Comparison of ENCODE assay signal across 8 cellular contexts in the genomic region with DNA sequence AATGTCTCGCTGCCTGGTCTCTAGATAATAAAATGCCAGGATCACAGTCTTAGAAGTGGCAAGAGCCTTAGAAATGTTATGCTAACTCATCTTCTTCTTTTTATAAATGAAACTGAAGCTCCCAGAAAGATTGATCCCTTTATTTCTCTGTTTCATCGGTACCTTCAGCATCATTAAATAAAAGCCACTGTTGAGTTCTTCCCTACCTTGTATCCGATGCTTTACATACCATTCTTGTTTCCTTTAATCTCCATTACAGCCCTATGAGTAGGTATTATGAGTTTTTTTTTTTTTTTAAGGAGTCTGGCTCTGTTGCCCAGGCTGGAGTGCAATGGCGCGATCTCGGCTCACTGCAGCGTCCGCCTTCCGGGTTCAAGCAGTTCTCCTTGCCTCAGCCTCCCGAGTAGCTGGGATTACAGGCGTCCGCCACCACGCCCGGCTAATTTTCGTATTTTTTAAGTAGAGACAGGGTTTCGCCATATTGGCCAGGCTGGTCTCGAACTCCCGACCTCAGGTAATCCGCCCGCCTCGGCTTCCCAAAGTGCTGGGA. TPM values are rescaled to one million over a fixed set of nuclear protein-coding genes. Genes with fewer than 3 reads are reported as not detected.
A peak's percentile ranks its signal among the peaks of the same experiment; 100 is the strongest.
DNase-seq lines count a peak whose midpoint lies in the region; ATAC-seq and TF ChIP-seq lines count a peak whose summit lies in the region.

No MANE protein-coding gene starts in this region.

- H3K4me3 Mint-ChIP-seq in MCF 10A (ENCODE audit: unreplicated experiment), result peak overlapping the region; percentile 99

- POLR2A ChIA-PET in MCF 10A (lab: Yijun Ruan, JAX), result interaction anchor here (0.6 to 1.5 kb wide), 10 partner anchors 8 to 212 kb away, joined by 3 to 12 read pairs (median 4); partner anchors contain the start of genes EIF2B5 and PARL

- ATAC-seq in heart left ventricle (no peak), left cardiac atrium (no peak), GM19023 (IDR thresholded peaks at IDR 0.05; ENCODE audit: unreplicated experiment) (no peak)

- 88 to 92% (median 90%) methylated on average over 21 of the region's 21 CpGs for WGBS in heart left ventricle, 4 donors

- DNase-seq in heart left ventricle (no peak), left cardiac atrium (no peak), MCF 10A (ENCODE audit: unreplicated experiment) (no peak), uterus (no peak), NCI-H524 (lab: John Stamatoyannopoulos, UW) (no peak)
- DNase-seq in activated CD4-positive, CD25-positive, alpha-beta regulatory T cell (lab: John Stamatoyannopoulos, UW), result no peak

- H3K36me3 Mint-ChIP-seq in MCF 10A (ENCODE audit: insufficient read depth, unreplicated experiment), result peaks cover 18% of the 10 kb centered on the region

- H3K27ac ChIP-seq in heart left ventricle, result peak overlapping the region; percentile 71 to 93 (median 84)
- peak overlapping the region; percentile 76 to 81 for H3K27ac ChIP-seq in uterus

- H3K9me3 ChIP-seq in heart left ventricle, result no peaks in the 10 kb centered on the region
- H3K9me3 ChIP-seq in mononuclear cell (ENCODE audit: low read depth, low read length), result no peaks in the 10 kb centered on the region
- no peaks in the 10 kb centered on the region for H3K9me3 ChIP-seq in uterus

- peaks cover 30% of the 10 kb centered on the region for H3K4me1 Mint-ChIP-seq in MCF 10A (ENCODE audit: insufficient read depth, unreplicated experiment)

- CTCF ChIA-PET in MCF 10A (lab: Yijun Ruan, JAX), result interaction anchor here (0.6 to 1.5 kb wide), 20 partner anchors 9 to 978 kb away, joined by 3 to 12 read pairs (median 4); no protein-coding TSS in a partner anchor

- intact Hi-C loops in heart left ventricle (cut with DNase I), result loop anchor here in 7 of 10 donors (2.0 to 10.0 kb wide), 8 partner anchors 114 to 279 kb away; partner anchors contain the start of genes ALG3 (in 4 of the 7), EEF1AKMT4 (in 4 of the 7), EIF2B5 (in 3 of the 7) and PSMD2 (in 1 of the 7)
- intact Hi-C loops in left cardiac atrium (cut with DNase I), result no loop called here
- intact Hi-C loops in MCF 10A (cut with micrococcal nuclease), result loop anchor here (5.0 kb wide), 1 partner anchor 91 kb away; no protein-coding TSS in a partner anchor
- intact Hi-C loops in uterus (cut with DNase I; ENCODE audit: low total_unique reads), result no loop called here

- no TSS peak for BruUV-seq in MCF 10A (replicated peaks; lab: Mats Ljungman, UMichigan)

- H3K4me3 ChIP-seq in heart left ventricle (peak overlapping the region; percentile 59 to 99 (median 89)), mononuclear cell (ENCODE audit: low read length) (peak overlapping the region; percentile 97), uterus (peak overlapping the region; percentile 84 to 92)

- H3K36me3 ChIP-seq in heart left ventricle, result peaks cover 0 to 8% (median 6%) of the 10 kb centered on the region in 9 donors
- H3K36me3 ChIP-seq in uterus, result no peaks in the 10 kb centered on the region

- TF ChIP-seq CTCF in heart left ventricle (IDR thresholded peaks at IDR 0.05) (no peak), MCF 10A (IDR thresholded peaks at IDR 0.05; ENCODE audit: unreplicated experiment) (no peak), uterus (IDR thresholded peaks at IDR 0.05) (no peak)

- H3K27ac Mint-ChIP-seq in MCF 10A (ENCODE audit: low read depth, unreplicated experiment), result no peak overlapping the region

- peaks cover 12% of the 10 kb centered on the region for H3K27me3 Mint-ChIP-seq in MCF 10A (ENCODE audit: insufficient read depth, unreplicated experiment)

- no peak for TF ChIP-seq POLR2A in heart left ventricle (IDR thresholded peaks at IDR 0.05)
- no peak for TF ChIP-seq POLR2A in uterus (IDR thresholded peaks at IDR 0.05)

- no peaks in the 10 kb centered on the region for H3K27me3 ChIP-seq in heart left ventricle
- H3K27me3 ChIP-seq in mononuclear cell (ENCODE audit: insufficient read depth, low read length), result no peaks in the 10 kb centered on the region
- H3K27me3 ChIP-seq in uterus, result no peaks in the 10 kb centered on the region

- H3K9me3 Mint-ChIP-seq in MCF 10A (ENCODE audit: unreplicated experiment), result no peaks in the 10 kb centered on the region

- H3K4me1 ChIP-seq in heart left ventricle (peaks cover 0 to 27% (median 15%) of the 10 kb centered on the region in 12 donors), mononuclear cell (ENCODE audit: insufficient read depth, low read length) (peaks cover 37% of the 10 kb centered on the region), uterus (peaks cover 0 to 9% of the 10 kb centered on the region in 2 donors)

RNA-seq across cellular contexts. Expression of gene ABCC5, which starts 0.8 kb away (rescaled TPM):
- total RNA-seq in heart left ventricle (10 to 100 TPM; 20.8 to 61.7 (median 34.3) TPM), left cardiac atrium (10 to 100 TPM; 40.2 to 69.2 TPM), MCF 10A (2022) (16.5 and 17.9 TPM in 2 replicates), mononuclear cell (6.5 TPM), uterus (10 to 100 TPM; 15.9 to 46.0 (median 23.3) TPM)
- polyA plus RNA-seq in heart left ventricle, result 10 to 100 TPM; 16.4 to 30.9 TPM

RNA-seq across cellular contexts. Expression of gene HTR3D, which starts 13.0 kb away (rescaled TPM):
- total RNA-seq in heart left ventricle (not detected), left cardiac atrium (not detected), MCF 10A (2022) (not detected in 2 replicates), mononuclear cell (not detected), uterus (not detected)
- not detected for polyA plus RNA-seq in heart left ventricle

RNA-seq across cellular contexts. Expression of gene HTR3C, which starts 34.3 kb away (rescaled TPM):
- total RNA-seq in heart left ventricle (not detected), left cardiac atrium (not detected), MCF 10A (2022) (not detected in 2 replicates), mononuclear cell (not detected), uterus (under 1 TPM in 1 of 4 donors, not detected in 3; 0.29 TPM)
- polyA plus RNA-seq in heart left ventricle, result not detected

Comparison
In these comparisons a context has a peak if more than half of its experiments do, and no peak if none do; other contexts are left out.
1. intact Hi-C loops: an anchor here in heart left ventricle (2.0 to 10.0 kb wide) and MCF 10A (5.0 kb wide); none called in left cardiac atrium and uterus.